In genomic region chr2:235506997-235507615, GRCh38 we compare ENCODE assay signal across 1 cellular context.
A peak's percentile ranks its signal among the peaks of the same experiment; 100 is the strongest.
TF ChIP-seq lines count a peak whose summit lies in the region.

No MANE protein-coding gene starts in this region.

TF ChIP-seq in HepG2, 621 proteins besides CTCF, POLR2A, EP300 and RAD21:
- TF ChIP-seq, protein P1, sequence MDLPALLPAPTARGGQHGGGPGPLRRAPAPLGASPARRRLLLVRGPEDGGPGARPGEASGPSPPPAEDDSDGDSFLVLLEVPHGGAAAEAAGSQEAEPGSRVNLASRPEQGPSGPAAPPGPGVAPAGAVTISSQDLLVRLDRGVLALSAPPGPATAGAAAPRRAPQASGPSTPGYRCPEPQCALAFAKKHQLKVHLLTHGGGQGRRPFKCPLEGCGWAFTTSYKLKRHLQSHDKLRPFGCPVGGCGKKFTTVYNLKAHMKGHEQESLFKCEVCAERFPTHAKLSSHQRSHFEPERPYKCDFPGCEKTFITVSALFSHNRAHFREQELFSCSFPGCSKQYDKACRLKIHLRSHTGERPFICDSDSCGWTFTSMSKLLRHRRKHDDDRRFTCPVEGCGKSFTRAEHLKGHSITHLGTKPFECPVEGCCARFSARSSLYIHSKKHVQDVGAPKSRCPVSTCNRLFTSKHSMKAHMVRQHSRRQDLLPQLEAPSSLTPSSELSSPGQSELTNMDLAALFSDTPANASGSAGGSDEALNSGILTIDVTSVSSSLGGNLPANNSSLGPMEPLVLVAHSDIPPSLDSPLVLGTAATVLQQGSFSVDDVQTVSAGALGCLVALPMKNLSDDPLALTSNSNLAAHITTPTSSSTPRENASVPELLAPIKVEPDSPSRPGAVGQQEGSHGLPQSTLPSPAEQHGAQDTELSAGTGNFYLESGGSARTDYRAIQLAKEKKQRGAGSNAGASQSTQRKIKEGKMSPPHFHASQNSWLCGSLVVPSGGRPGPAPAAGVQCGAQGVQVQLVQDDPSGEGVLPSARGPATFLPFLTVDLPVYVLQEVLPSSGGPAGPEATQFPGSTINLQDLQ (CRISPR knock-in tag; IDR thresholded peaks at IDR 0.05) = no peak
- peak; percentile 38; the same call in 1 of the 2 replicates for TF ChIP-seq MAFF (IDR thresholded peaks at IDR 0.05; ENCODE audit: low read depth, low read length)
- TF ChIP-seq ZBTB7B (CRISPR knock-in tag; IDR thresholded peaks at IDR 0.05) = no peak
- no peak for TF ChIP-seq ZBTB39 (CRISPR knock-in tag; IDR thresholded peaks at IDR 0.05)
- peak in 1 of 2 experiments; percentile 48; a peak in 3 of 4 replicates for TF ChIP-seq MAFK (conservative IDR thresholded peaks at IDR 0.05 in 1 of 2, IDR thresholded peaks at IDR 0.05 in 1 of 2; ENCODE audit: low read length in 2 of 2)
- 0 out of 2 replicates have a peak, but pooled peaks have one; percentile 24 for TF ChIP-seq ZNF703 (CRISPR knock-in tag; IDR thresholded peaks at IDR 0.05; ENCODE audit: borderline replicate concordance)
- TF ChIP-seq, protein P2, sequence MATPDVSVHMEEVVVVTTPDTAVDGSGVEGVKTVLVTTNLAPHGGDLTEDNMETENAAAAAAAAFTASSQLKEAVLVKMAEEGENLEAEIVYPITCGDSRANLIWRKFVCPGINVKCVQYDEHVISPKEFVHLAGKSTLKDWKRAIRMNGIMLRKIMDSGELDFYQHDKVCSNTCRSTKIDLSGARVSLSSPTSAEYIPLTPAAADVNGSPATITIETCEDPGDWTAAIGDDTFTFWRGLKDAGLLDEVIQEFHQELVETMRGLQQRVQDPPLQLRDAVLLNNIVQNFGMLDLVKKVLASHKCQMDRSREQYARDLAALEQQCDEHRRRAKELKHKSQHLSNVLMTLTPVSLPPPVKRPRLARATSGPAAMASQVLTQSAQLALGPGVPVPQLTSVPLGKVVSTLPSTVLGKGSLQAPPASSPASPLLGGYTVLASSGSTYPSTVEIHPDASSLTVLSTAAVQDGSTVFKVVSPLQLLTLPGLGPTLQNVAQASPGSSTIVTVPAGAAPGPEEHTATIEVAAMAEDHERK (CRISPR knock-in tag; IDR thresholded peaks at IDR 0.05; ENCODE audit: low read depth) = no peak
- TF ChIP-seq RBM22 (optimal IDR thresholded peaks at IDR 0.05; ENCODE audit: low read length) = peak; percentile 24
- TF ChIP-seq ZBTB38 (CRISPR knock-in tag; IDR thresholded peaks at IDR 0.05) = 0 out of 2 replicates have a peak, but pooled peaks have one; percentile 41
- TF ChIP-seq, protein P3, sequence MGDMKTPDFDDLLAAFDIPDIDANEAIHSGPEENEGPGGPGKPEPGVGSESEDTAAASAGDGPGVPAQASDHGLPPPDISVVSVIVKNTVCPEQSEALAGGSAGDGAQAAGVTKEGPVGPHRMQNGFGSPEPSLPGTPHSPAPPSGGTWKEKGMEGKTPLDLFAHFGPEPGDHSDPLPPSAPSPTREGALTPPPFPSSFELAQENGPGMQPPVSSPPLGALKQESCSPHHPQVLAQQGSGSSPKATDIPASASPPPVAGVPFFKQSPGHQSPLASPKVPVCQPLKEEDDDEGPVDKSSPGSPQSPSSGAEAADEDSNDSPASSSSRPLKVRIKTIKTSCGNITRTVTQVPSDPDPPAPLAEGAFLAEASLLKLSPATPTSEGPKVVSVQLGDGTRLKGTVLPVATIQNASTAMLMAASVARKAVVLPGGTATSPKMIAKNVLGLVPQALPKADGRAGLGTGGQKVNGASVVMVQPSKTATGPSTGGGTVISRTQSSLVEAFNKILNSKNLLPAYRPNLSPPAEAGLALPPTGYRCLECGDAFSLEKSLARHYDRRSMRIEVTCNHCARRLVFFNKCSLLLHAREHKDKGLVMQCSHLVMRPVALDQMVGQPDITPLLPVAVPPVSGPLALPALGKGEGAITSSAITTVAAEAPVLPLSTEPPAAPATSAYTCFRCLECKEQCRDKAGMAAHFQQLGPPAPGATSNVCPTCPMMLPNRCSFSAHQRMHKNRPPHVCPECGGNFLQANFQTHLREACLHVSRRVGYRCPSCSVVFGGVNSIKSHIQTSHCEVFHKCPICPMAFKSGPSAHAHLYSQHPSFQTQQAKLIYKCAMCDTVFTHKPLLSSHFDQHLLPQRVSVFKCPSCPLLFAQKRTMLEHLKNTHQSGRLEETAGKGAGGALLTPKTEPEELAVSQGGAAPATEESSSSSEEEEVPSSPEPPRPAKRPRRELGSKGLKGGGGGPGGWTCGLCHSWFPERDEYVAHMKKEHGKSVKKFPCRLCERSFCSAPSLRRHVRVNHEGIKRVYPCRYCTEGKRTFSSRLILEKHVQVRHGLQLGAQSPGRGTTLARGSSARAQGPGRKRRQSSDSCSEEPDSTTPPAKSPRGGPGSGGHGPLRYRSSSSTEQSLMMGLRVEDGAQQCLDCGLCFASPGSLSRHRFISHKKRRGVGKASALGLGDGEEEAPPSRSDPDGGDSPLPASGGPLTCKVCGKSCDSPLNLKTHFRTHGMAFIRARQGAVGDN (CRISPR knock-in tag; IDR thresholded peaks at IDR 0.05) = peak; percentile 45; the same call in 1 of the 2 replicates
TF ChIP-seq in HepG2: peak in this region for 6.
